In genomic region chr6:47078991-47079390, GRCh38 we compare ENCODE assay signal across 7 cellular contexts. TPM values are rescaled to one million over a fixed set of nuclear protein-coding genes. Genes with fewer than 3 reads are reported as not detected.
"Had no signal": no experiment of that assay in that cellular context is flagged by ENCODE, and none has a peak within 500 bp of the region (broad histone marks: within the 10 kb centered on the region; RNA-seq: fewer than 3 reads in every experiment).

No MANE protein-coding gene starts in this region.

- DNase-seq: HCEC 1CT had no signal

- H2AFZ ChIP-seq: GM23338 had no signal

- H3K36me3 Mint-ChIP-seq: IgD-negative memory B cell had no signal

- H3K4me3 Mint-ChIP-seq: GM23338, H9, IgD-negative memory B cell had no signal

- H3K9me3 Mint-ChIP-seq: GM23338, H9 had no signal

- H3K4me2 ChIP-seq: GM23338 had no signal

- H3K4me3 ChIP-seq: GM23338 had no signal

- FAIRE-seq: H54, HTR-8/SVneo had no signal

- H3K4me1 Mint-ChIP-seq: IgD-negative memory B cell had no signal

- H3K27ac Mint-ChIP-seq: GM23338, H9, IgD-negative memory B cell had no signal

RNA-seq across cellular contexts. Expression of gene ADGRF1, which starts 36.9 kb away (rescaled TPM):
- total RNA-seq: GM23338, H1, H9 had no signal
- polyA plus RNA-seq: GM23338, H1, IgD-negative memory B cell had no signal
